In genomic region chr5:34553544-34553943, GRCh38 we compare ENCODE assay signal across 1 cellular context.
TF ChIP-seq lines count a peak whose summit lies in the region.

No MANE protein-coding gene starts in this region.

TF ChIP-seq in K562, 482 proteins besides CTCF, POLR2A, EP300 and RAD21 (continued from another document and continues in another):
- TF ChIP-seq MGA (IDR thresholded peaks at IDR 0.05) (no peak), SUPT5H (IDR thresholded peaks at IDR 0.05) (no peak), CBX5 (IDR thresholded peaks at IDR 0.05; ENCODE audit: borderline replicate concordance, low read depth) (no peak), TARDBP (IDR thresholded peaks at IDR 0.05) (no peak), HNRNPL (IDR thresholded peaks at IDR 0.05; ENCODE audit: low read depth, low read length) (no peak), RBFOX2 (IDR thresholded peaks at IDR 0.05; ENCODE audit: low read depth, low read length) (no peak), MYNN (IDR thresholded peaks at IDR 0.05) (no peak), MYNN (CRISPR knock-in tag; IDR thresholded peaks at IDR 0.05) (no peak), MEIS2 (IDR thresholded peaks at IDR 0.05; ENCODE audit: partially characterized antibody) (peak; percentile 90), MAFF (IDR thresholded peaks at IDR 0.05; ENCODE audit: low read length) (peak; percentile 53), ZNF143 (CRISPR knock-in tag; IDR thresholded peaks at IDR 0.05) (no peak), ATF1 (CRISPR knock-in tag; IDR thresholded peaks at IDR 0.05) (no peak), ATF1 (tag; IDR thresholded peaks at IDR 0.05) (peak; percentile 35; the same call in 1 of the 2 replicates), HLTF (IDR thresholded peaks at IDR 0.05) (no peak), SAFB (IDR thresholded peaks at IDR 0.05; ENCODE audit: borderline replicate concordance, low read depth, low read length) (no peak), DPF2 (IDR thresholded peaks at IDR 0.05) (peak; percentile 89), SMARCA4 (IDR thresholded peaks at IDR 0.05) (peak; percentile 86), TRIM24 (IDR thresholded peaks at IDR 0.05) (peak; percentile 59 to 68; a peak in 2 of 4 replicates), ZC3H8 (IDR thresholded peaks at IDR 0.05) (no peak), TAF15 (IDR thresholded peaks at IDR 0.05; ENCODE audit: low read depth, low read length) (no peak), PCBP2 (IDR thresholded peaks at IDR 0.05; ENCODE audit: low read depth, low read length, poor library complexity, severe bottlenecking) (no peak), SAP30 (IDR thresholded peaks at IDR 0.05; ENCODE audit: borderline replicate concordance, insufficient read depth, low read depth, low read length, poor library complexity, severe bottlenecking) (no peak), PTTG1 (tag; IDR thresholded peaks at IDR 0.05; ENCODE audit: low read depth) (no peak), SNAPC5 (CRISPR knock-in tag; IDR thresholded peaks at IDR 0.05) (no peak), HNRNPUL1 (IDR thresholded peaks at IDR 0.05; ENCODE audit: low read length) (no peak), ZNF347 (CRISPR knock-in tag; IDR thresholded peaks at IDR 0.05; ENCODE audit: low read depth) (no peak), TSC22D4 (tag; IDR thresholded peaks at IDR 0.05) (no peak), TCF3 (CRISPR knock-in tag; IDR thresholded peaks at IDR 0.05) (peak; percentile 88), NFE2 (IDR thresholded peaks at IDR 0.05; ENCODE audit: low read depth) (peak; percentile 47), HDAC8 (tag; IDR thresholded peaks at IDR 0.05) (no peak), ETV6 (IDR thresholded peaks at IDR 0.05; ENCODE audit: borderline replicate concordance in 1 of 2, low read depth in 2 of 2, low read length in 1 of 2) (no peak), ETV6 (CRISPR knock-in tag; IDR thresholded peaks at IDR 0.05; ENCODE audit: borderline replicate concordance) (no peak), NUFIP1 (IDR thresholded peaks at IDR 0.05; ENCODE audit: partially characterized antibody) (no peak), CBFA2T3 (IDR thresholded peaks at IDR 0.05) (peak; percentile 94), JUND (IDR thresholded peaks at IDR 0.05; ENCODE audit: borderline replicate concordance, low read depth, low read length) (peak; percentile 74), JUND (tag; IDR thresholded peaks at IDR 0.05; ENCODE audit: borderline replicate concordance, low read depth, low read length) (no peak; the same call in 2 of the 3 replicates), NEUROD1 (IDR thresholded peaks at IDR 0.05; ENCODE audit: borderline replicate concordance, low read depth, low read length, partially characterized antibody) (no peak), SMARCA5 (IDR thresholded peaks at IDR 0.05) (no peak), SRSF7 (optimal IDR thresholded peaks at IDR 0.05; ENCODE audit: low read depth, low read length) (no peak), BCL6 (CRISPR knock-in tag; IDR thresholded peaks at IDR 0.05) (no peak), IRF2 (CRISPR knock-in tag; IDR thresholded peaks at IDR 0.05) (no peak)
- TF ChIP-seq, protein P1, sequence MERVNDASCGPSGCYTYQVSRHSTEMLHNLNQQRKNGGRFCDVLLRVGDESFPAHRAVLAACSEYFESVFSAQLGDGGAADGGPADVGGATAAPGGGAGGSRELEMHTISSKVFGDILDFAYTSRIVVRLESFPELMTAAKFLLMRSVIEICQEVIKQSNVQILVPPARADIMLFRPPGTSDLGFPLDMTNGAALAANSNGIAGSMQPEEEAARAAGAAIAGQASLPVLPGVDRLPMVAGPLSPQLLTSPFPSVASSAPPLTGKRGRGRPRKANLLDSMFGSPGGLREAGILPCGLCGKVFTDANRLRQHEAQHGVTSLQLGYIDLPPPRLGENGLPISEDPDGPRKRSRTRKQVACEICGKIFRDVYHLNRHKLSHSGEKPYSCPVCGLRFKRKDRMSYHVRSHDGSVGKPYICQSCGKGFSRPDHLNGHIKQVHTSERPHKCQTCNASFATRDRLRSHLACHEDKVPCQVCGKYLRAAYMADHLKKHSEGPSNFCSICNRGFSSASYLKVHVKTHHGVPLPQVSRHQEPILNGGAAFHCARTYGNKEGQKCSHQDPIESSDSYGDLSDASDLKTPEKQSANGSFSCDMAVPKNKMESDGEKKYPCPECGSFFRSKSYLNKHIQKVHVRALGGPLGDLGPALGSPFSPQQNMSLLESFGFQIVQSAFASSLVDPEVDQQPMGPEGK (CRISPR knock-in tag; IDR thresholded peaks at IDR 0.05; ENCODE audit: borderline replicate concordance), result no peak
- TF ChIP-seq, protein P2, sequence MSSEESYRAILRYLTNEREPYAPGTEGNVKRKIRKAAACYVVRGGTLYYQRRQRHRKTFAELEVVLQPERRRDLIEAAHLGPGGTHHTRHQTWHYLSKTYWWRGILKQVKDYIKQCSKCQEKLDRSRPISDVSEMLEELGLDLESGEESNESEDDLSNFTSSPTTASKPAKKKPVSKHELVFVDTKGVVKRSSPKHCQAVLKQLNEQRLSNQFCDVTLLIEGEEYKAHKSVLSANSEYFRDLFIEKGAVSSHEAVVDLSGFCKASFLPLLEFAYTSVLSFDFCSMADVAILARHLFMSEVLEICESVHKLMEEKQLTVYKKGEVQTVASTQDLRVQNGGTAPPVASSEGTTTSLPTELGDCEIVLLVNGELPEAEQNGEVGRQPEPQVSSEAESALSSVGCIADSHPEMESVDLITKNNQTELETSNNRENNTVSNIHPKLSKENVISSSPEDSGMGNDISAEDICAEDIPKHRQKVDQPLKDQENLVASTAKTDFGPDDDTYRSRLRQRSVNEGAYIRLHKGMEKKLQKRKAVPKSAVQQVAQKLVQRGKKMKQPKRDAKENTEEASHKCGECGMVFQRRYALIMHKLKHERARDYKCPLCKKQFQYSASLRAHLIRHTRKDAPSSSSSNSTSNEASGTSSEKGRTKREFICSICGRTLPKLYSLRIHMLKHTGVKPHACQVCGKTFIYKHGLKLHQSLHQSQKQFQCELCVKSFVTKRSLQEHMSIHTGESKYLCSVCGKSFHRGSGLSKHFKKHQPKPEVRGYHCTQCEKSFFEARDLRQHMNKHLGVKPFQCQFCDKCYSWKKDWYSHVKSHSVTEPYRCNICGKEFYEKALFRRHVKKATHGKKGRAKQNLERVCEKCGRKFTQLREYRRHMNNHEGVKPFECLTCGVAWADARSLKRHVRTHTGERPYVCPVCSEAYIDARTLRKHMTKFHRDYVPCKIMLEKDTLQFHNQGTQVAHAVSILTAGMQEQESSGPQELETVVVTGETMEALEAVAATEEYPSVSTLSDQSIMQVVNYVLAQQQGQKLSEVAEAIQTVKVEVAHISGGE (CRISPR knock-in tag; IDR thresholded peaks at IDR 0.05), result no peak; a peak in 1 of 6 replicates
- TF ChIP-seq, protein P3, sequence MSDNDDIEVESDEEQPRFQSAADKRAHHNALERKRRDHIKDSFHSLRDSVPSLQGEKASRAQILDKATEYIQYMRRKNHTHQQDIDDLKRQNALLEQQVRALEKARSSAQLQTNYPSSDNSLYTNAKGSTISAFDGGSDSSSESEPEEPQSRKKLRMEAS (CRISPR knock-in tag; IDR thresholded peaks at IDR 0.05), result no peak
- TF ChIP-seq, protein P4, sequence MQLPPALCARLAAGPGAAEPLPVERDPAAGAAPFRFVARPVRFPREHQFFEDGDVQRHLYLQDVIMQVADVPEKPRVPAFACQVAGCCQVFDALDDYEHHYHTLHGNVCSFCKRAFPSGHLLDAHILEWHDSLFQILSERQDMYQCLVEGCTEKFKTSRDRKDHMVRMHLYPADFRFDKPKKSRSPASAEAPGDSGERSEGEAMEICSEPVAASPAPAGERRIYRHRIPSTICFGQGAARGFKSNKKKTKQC (CRISPR knock-in tag; IDR thresholded peaks at IDR 0.05), result no peak
- TF ChIP-seq, protein P5, sequence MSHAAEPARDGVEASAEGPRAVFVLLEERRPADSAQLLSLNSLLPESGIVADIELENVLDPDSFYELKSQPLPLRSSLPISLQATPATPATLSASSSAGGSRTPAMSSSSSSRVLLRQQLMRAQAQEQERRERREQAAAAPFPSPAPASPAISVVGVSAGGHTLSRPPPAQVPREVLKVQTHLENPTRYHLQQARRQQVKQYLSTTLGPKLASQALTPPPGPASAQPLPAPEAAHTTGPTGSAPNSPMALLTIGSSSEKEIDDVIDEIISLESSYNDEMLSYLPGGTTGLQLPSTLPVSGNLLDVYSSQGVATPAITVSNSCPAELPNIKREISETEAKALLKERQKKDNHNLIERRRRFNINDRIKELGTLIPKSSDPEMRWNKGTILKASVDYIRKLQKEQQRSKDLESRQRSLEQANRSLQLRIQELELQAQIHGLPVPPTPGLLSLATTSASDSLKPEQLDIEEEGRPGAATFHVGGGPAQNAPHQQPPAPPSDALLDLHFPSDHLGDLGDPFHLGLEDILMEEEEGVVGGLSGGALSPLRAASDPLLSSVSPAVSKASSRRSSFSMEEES (CRISPR knock-in tag; IDR thresholded peaks at IDR 0.05), result no peak
- TF ChIP-seq, protein P6, sequence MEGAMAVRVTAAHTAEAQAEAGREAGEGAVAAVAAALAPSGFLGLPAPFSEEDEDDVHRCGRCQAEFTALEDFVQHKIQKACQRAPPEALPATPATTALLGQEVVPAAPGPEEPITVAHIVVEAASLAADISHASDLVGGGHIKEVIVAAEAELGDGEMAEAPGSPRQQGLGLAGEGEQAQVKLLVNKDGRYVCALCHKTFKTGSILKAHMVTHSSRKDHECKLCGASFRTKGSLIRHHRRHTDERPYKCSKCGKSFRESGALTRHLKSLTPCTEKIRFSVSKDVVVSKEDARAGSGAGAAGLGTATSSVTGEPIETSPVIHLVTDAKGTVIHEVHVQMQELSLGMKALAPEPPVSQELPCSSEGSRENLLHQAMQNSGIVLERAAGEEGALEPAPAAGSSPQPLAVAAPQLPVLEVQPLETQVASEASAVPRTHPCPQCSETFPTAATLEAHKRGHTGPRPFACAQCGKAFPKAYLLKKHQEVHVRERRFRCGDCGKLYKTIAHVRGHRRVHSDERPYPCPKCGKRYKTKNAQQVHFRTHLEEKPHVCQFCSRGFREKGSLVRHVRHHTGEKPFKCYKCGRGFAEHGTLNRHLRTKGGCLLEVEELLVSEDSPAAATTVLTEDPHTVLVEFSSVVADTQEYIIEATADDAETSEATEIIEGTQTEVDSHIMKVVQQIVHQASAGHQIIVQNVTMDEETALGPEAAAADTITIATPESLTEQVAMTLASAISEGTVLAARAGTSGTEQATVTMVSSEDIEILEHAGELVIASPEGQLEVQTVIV (CRISPR knock-in tag; IDR thresholded peaks at IDR 0.05; ENCODE audit: borderline replicate concordance), result no peak
